Comparison of ENCODE assay signal across 8 cellular contexts in the genomic region with DNA sequence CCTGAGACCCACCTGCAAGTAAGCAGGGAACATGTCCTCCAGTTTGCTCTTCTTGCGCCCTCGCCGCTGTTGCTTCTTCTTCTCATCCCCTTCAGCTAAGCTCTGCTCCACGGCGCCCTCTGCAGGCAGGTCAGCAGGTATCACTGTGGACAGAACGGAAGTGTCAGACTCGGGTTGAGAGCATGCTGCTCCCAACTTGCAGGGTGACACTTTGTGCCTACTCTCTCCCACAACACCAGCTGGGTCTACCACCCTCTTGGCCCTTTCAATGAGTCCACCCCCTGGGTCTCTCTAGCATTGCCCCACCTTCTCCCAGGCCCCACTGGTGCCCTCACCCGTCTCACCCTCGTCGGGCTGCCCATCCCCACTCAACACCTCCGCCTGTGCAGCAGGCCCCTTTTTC. TPM values are rescaled to one million over a fixed set of nuclear protein-coding genes. Genes with fewer than 3 reads are reported as not detected.
DNase-seq lines count a peak whose midpoint lies in the region; ATAC-seq and TF ChIP-seq lines count a peak whose summit lies in the region.

No MANE protein-coding gene starts in this region.

- no peaks in the 10 kb centered on the region for H3K4me1 ChIP-seq in ascending aorta

- H3K4me3 ChIP-seq in ascending aorta = no peak overlapping the region

- in situ Hi-C loops in Caki2 (cut with HindIII; ENCODE audit: low pct_unique_long_range_greater_than_20kb, low sequenced_read_pairs) (no loop called here), KBM-7 (cut with MboI; ENCODE audit: low pct_unique_long_range_greater_than_20kb, low sequenced_read_pairs) (no loop called here)

- no peak overlapping the region for H3K27ac ChIP-seq in ascending aorta

- intact Hi-C loops in ascending aorta (cut with DNase I) = no loop called here

- H3K9me3 ChIP-seq in ascending aorta = no peaks in the 10 kb centered on the region

- ATAC-seq in HG02885 (IDR thresholded peaks at IDR 0.05; ENCODE audit: poor library complexity, unreplicated experiment) (no peak), HG03045 (IDR thresholded peaks at IDR 0.05; ENCODE audit: unreplicated experiment) (no peak)

- peak; percentile 20 to 61 (median 48) for TF ChIP-seq CTCF in ascending aorta (IDR thresholded peaks at IDR 0.05)

- H3K36me3 ChIP-seq in ascending aorta = peaks cover 99 to 100% of the 10 kb centered on the region in 2 donors

- no peaks in the 10 kb centered on the region for H3K27me3 ChIP-seq in ascending aorta

- DNase-seq in Caki2 (ENCODE audit: low read depth) (peak; percentile 25), KBM-7 (peak; percentile 75), T-helper 22 cell (ENCODE audit: low read depth) (peak; percentile 54), ascending aorta (ENCODE audit: low spot score in 2 of 2) (no peak), iPS DF 4.7 (ENCODE audit: extremely low read depth, low spot score) (peak; percentile 30)
- DNase-seq in stimulated activated CD4-positive, alpha-beta T cell treated with anti-CD3 and anti-CD28 coated beads, Interleukin-1b, Interleukin-23, amount 100 ng/mL, for 4 hours (ENCODE audit: low read depth in 2 of 2) = peak; percentile 73 to 77

RNA-seq across cellular contexts. Expression of a gene that starts 16.7 kb away (rescaled TPM):
- total RNA-seq in Caki2 (2014; rRNA removed; shearing (Covaris generic); ENCODE audit: low replicate concordance) = 10.7 and 15.2 TPM in 2 replicates
- total RNA-seq in ascending aorta = 106 TPM

RNA-seq across cellular contexts. Expression of a gene that starts 25.3 kb away (rescaled TPM):
- 107 and 124 TPM in 2 replicates for total RNA-seq in Caki2 (2014; rRNA removed; shearing (Covaris generic); ENCODE audit: low replicate concordance)
- 32.8 TPM for total RNA-seq in ascending aorta

RNA-seq across cellular contexts. Expression of a gene that starts 25.9 kb away (rescaled TPM):
- total RNA-seq in Caki2 (2014; rRNA removed; shearing (Covaris generic); ENCODE audit: low replicate concordance) = 0.81 and 4.3 TPM in 2 replicates
- not detected for total RNA-seq in ascending aorta

RNA-seq across cellular contexts. Expression of a gene that starts 44.7 kb away (rescaled TPM):
- not detected in 2 replicates for total RNA-seq in Caki2 (2014; rRNA removed; shearing (Covaris generic); ENCODE audit: low replicate concordance)
- not detected for total RNA-seq in ascending aorta

RNA-seq across cellular contexts. Expression of a gene that starts 50.7 kb away (rescaled TPM):
- total RNA-seq in Caki2 (2014; rRNA removed; shearing (Covaris generic); ENCODE audit: low replicate concordance) = not detected in 2 replicates
- total RNA-seq in ascending aorta = 31.5 TPM

Comparison
In these comparisons a context has a peak if more than half of its experiments do, and no peak if none do; other contexts are left out.
1. DNase-seq: peak in Caki2 (single experiment), KBM-7 (single experiment), T-helper 22 cell (single experiment), iPS DF 4.7 (single experiment) and stimulated activated CD4-positive, alpha-beta T cell treated with anti-CD3 and anti-CD28 coated beads, Interleukin-1b, Interleukin-23, amount 100 ng/mL, for 4 hours (2 of 2); none in ascending aorta (0 of 2).